In genomic region chr11:109641549-109641948, GRCh38 we compare ENCODE assay signal across 12 cellular contexts.
DNase-seq lines count a peak whose midpoint lies in the region; ATAC-seq and TF ChIP-seq lines count a peak whose summit lies in the region.
"Had no signal": no experiment of that assay in that cellular context is flagged by ENCODE, and none has a peak within 500 bp of the region (broad histone marks: within the 10 kb centered on the region; RNA-seq: fewer than 3 reads in every experiment).

No MANE protein-coding gene starts in this region.

- H3K36me3 Mint-ChIP-seq in WTC11, result no peaks in the 10 kb centered on the region
- H3K36me3 Mint-ChIP-seq: CD4-positive, CD25-positive, alpha-beta regulatory T cell had no signal

- ATAC-seq in WTC11, result peak; percentile 97

- no peak overlapping the region for H3K27ac Mint-ChIP-seq in WTC11
- H3K27ac Mint-ChIP-seq: CD4-positive, CD25-positive, alpha-beta regulatory T cell; T-helper 2 cell treated with Interferon-gamma antibody and Interleukin-4, amounts not matched to agents 5 μg/mL and 100 μg/mL, for 36 hours had no signal

- CTCF ChIA-PET in WTC11 (lab: Charles Lee), result no interaction called here

- H3K4me3 ChIP-seq in AG09309 (ENCODE audit: control insufficient read depth, low read depth, low read length), result no peak overlapping the region

- H3K4me3 Mint-ChIP-seq in WTC11, result no peak overlapping the region
- H3K4me3 Mint-ChIP-seq: CD4-positive, CD25-positive, alpha-beta regulatory T cell; T-helper 2 cell treated with Interferon-gamma antibody and Interleukin-4, amounts not matched to agents 5 μg/mL and 100 μg/mL, for 36 hours had no signal

- H3K27me3 Mint-ChIP-seq in WTC11 (ENCODE audit: low read depth), result no peaks in the 10 kb centered on the region
- H3K27me3 Mint-ChIP-seq: CD4-positive, CD25-positive, alpha-beta regulatory T cell had no signal

- no peaks in the 10 kb centered on the region for H3K4me1 Mint-ChIP-seq in WTC11
- H3K4me1 Mint-ChIP-seq: CD4-positive, CD25-positive, alpha-beta regulatory T cell had no signal

- POLR2A ChIA-PET in WTC11 (lab: Charles Lee), result interaction anchor here (0.6 kb wide), 1 partner anchor 1981 kb away, joined by 3 read pairs; no protein-coding TSS in a partner anchor

- TF ChIP-seq CTCF in AG09309 (IDR thresholded peaks at IDR 0.05; ENCODE audit: control insufficient read depth, insufficient read depth, low read depth, low read length, missing control alignments) (peak; percentile 40), WTC11 (IDR thresholded peaks at IDR 0.05) (no peak)

- no peaks in the 10 kb centered on the region for H3K9me3 Mint-ChIP-seq in WTC11

- DNase-seq in AG09309 (ENCODE audit: low read depth) (peak; percentile 14), HT-29 (ENCODE audit: low spot score) (peak; percentile 39), WTC11 (ENCODE audit: low spot score) (peak; percentile 53), iPS-NIHi7 (ENCODE audit: extremely low spot score) (peak; percentile 70), NCI-H1694 (lab: John Stamatoyannopoulos, UW) (no peak), head of caudate nucleus (no peak), GDM1 (lab: John Stamatoyannopoulos, UW) (no peak), NCI-H748 treated with DMSO at 0.1 percent for 48 hours (lab: John Stamatoyannopoulos, UW) (no peak)
- DNase-seq: foreskin melanocyte, NCI-H2081 treated with DMSO at 0.1 percent for 48 hours had no signal

- intact Hi-C loops in head of caudate nucleus (cut with DNase I), result no loop called here

TF ChIP-seq in WTC11, 78 proteins besides CTCF, POLR2A, EP300 and RAD21:
- TF ChIP-seq ARID4B (CRISPR knock-in tag; IDR thresholded peaks at IDR 0.05; ENCODE audit: borderline replicate concordance), result peak; percentile 70; the same call in 1 of the 2 replicates
- peak; percentile 51; the same call in 1 of the 2 replicates for TF ChIP-seq SMAD4 (CRISPR knock-in tag; IDR thresholded peaks at IDR 0.05)
- no peak for TF ChIP-seq JAZF1 (CRISPR knock-in tag; IDR thresholded peaks at IDR 0.05)

Comparison
In these comparisons a context has a peak if more than half of its experiments do, and no peak if none do; other contexts are left out.
1. DNase-seq: peak in AG09309 (single experiment), HT-29 (single experiment), WTC11 (single experiment) and iPS-NIHi7 (single experiment); none in NCI-H1694 (single experiment), head of caudate nucleus (0 of 42), GDM1 (single experiment) and NCI-H748 treated with DMSO at 0.1 percent for 48 hours (single experiment).